11 cellular contexts compared by ENCODE assay signal in genomic region chr9:34501889-34502425, GRCh38. TPM values are rescaled to one million over a fixed set of nuclear protein-coding genes. Genes with fewer than 3 reads are reported as not detected.
A peak's percentile ranks its signal among the peaks of the same experiment; 100 is the strongest.
DNase-seq lines count a peak whose midpoint lies in the region; ATAC-seq and TF ChIP-seq lines count a peak whose summit lies in the region.
"Had no signal": no experiment of that assay in that cellular context is flagged by ENCODE, and none has a peak within 500 bp of the region (broad histone marks: within the 10 kb centered on the region; RNA-seq: fewer than 3 reads in every experiment).

No MANE protein-coding gene starts in this region.

- CTCF ChIA-PET in SK-N-SH (lab: Yijun Ruan, JAX): interaction anchor here (0.9 to 9.5 kb wide), 28 partner anchors 10 to 184 kb away, joined by 3 to 155 read pairs (median 8); partner anchors contain the start of gene ENHO

- H3K9me2 ChIP-seq in SK-N-SH: no peaks in the 10 kb centered on the region

- no peak overlapping the region for H2AFZ ChIP-seq in SK-N-SH (ENCODE audit: low read depth)

- ATAC-seq in esophagus mucosa: no peak

- H3K36me3 ChIP-seq in SK-N-SH (replicated peaks in 1 of 2; ENCODE audit: control insufficient read depth in 1 of 2, insufficient read depth in 2 of 2, low read length in 1 of 2): no peaks in the 10 kb centered on the region

- TF ChIP-seq EP300 in SK-N-SH (IDR thresholded peaks at IDR 0.05; ENCODE audit: borderline replicate concordance in 1 of 2, low read depth in 1 of 2, low read length in 1 of 2): no peak

- peak; percentile 7; the same call in 1 of the 2 replicates for TF ChIP-seq RAD21 in SK-N-SH (IDR thresholded peaks at IDR 0.05; ENCODE audit: low read length)

- no peak overlapping the region; a peak in 1 of 4 replicates for H3K4me3 ChIP-seq in SK-N-SH (ENCODE audit: low read depth in 2 of 2, low read length in 1 of 2)

- POLR2A ChIA-PET in SK-N-SH (lab: Yijun Ruan, JAX): no interaction called here

- H3K9ac ChIP-seq in SK-N-SH: no peak overlapping the region

- no peaks in the 10 kb centered on the region for H3F3A ChIP-seq in SK-N-SH (replicated peaks; ENCODE audit: insufficient read depth)

- no peaks in the 10 kb centered on the region for H4K20me1 ChIP-seq in SK-N-SH (ENCODE audit: insufficient read depth)

- no peaks in the 10 kb centered on the region for H3K9me3 ChIP-seq in SK-N-SH

- no peaks in the 10 kb centered on the region for H3K27me3 ChIP-seq in SK-N-SH (ENCODE audit: insufficient read depth)

- no peak overlapping the region for H3K27ac ChIP-seq in SK-N-SH (ENCODE audit: low read depth in 2 of 2, low read length in 1 of 2)

- WGBS in SK-N-SH (ENCODE audit: low lambda C conversion rate): 53% methylated on average over 5 of the region's 5 CpGs

- peaks cover 0 to 6% of the 10 kb centered on the region in 2 experiments; a peak in 1 of 4 replicates for H3K4me1 ChIP-seq in SK-N-SH (ENCODE audit: control insufficient read depth in 1 of 2, insufficient read depth in 2 of 2, low read depth in 1 of 2, low read length in 1 of 2)

- H3K79me2 ChIP-seq in SK-N-SH (ENCODE audit: insufficient read depth): no peaks in the 10 kb centered on the region

- DNase-seq in ELR (ENCODE audit: low read depth) (peak; percentile 19), SK-N-SH (no peak), globus pallidus (ENCODE audit: low spot score) (peak; percentile 100), posterior cingulate gyrus (peak; percentile 91 to 99 (median 96)), HuH-7 (ENCODE audit: low spot score) (no peak)
- no peak for DNase-seq in activated CD4-positive, alpha-beta T cell treated with anti-CD3 and anti-CD28 coated beads for 4 hours
- DNase-seq in activated effector memory CD4-positive, alpha-beta T cell treated with anti-CD3 and anti-CD28 coated beads, Interleukin-2, amount 50 U/mL, for 16 hours: no peak
- DNase-seq: glutamatergic neuron; NCI-H2171; stimulated activated CD4-positive, alpha-beta T cell treated with anti-CD3 and anti-CD28 coated beads, Interleukin-2, amount 100 ng/mL, for 24 hours had no signal

- intact Hi-C loops in posterior cingulate gyrus (cut with DNase I): loop anchor here (1.0 to 5.0 kb wide), 5 partner anchors 21 to 98 kb away; partner anchors contain the start of genes DNAI1 and FAM219A

- peak overlapping the region; percentile 41; the same call in 1 of the 2 replicates for H3K4me2 ChIP-seq in SK-N-SH

- TF ChIP-seq CTCF in SK-N-SH (IDR thresholded peaks at IDR 0.05): no peak

TF ChIP-seq in SK-N-SH, 30 proteins besides CTCF, POLR2A, EP300 and RAD21:
- TF ChIP-seq EZH2phosphoT487 (IDR thresholded peaks at IDR 0.05; ENCODE audit: borderline replicate concordance, low read depth) (no peak), MAX (IDR thresholded peaks at IDR 0.05; ENCODE audit: low read depth) (no peak), GABPA (IDR thresholded peaks at IDR 0.05; ENCODE audit: low read depth) (no peak), GATA2 (CRISPR knock-in tag; IDR thresholded peaks at IDR 0.05) (no peak), NFIC (IDR thresholded peaks at IDR 0.05; ENCODE audit: borderline replicate concordance) (peak; percentile 74), TCF12 (IDR thresholded peaks at IDR 0.05) (peak; percentile 36; the same call in 1 of the 2 replicates)

RNA-seq across cellular contexts. Expression of gene ENHO, which starts 20.8 kb away (rescaled TPM):
- 1.2 and 1.5 TPM in 2 replicates for polyA plus RNA-seq in SK-N-SH (2012; rRNA removed)
- polyA plus RNA-seq in SK-N-SH (2012; cell fraction: cytosol; rRNA removed): 0.44 and 1.2 TPM in 2 replicates
- polyA plus RNA-seq in SK-N-SH (2012; cell fraction: nucleus; rRNA removed): 0.18 and 1.0 TPM in 2 replicates
- total RNA-seq in esophagus mucosa: 0.24 TPM

RNA-seq across cellular contexts. Expression of gene DNAI1, which starts 43.4 kb away (rescaled TPM):
- 0.46 and 0.55 TPM in 2 replicates for polyA plus RNA-seq in SK-N-SH (2012; rRNA removed)
- 0.12 and 0.22 TPM in 2 replicates for polyA plus RNA-seq in SK-N-SH (2012; cell fraction: cytosol; rRNA removed)
- polyA plus RNA-seq in SK-N-SH (2012; cell fraction: nucleus; rRNA removed): 2.2 and 3.5 TPM in 2 replicates
- not detected for total RNA-seq in esophagus mucosa

RNA-seq across cellular contexts. Expression of gene FAM219A, which starts 43.6 kb away (rescaled TPM):
- 15.7 and 18.5 TPM in 2 replicates for polyA plus RNA-seq in SK-N-SH (2012; rRNA removed)
- 10.6 and 13.3 TPM in 2 replicates for polyA plus RNA-seq in SK-N-SH (2012; cell fraction: cytosol; rRNA removed)
- polyA plus RNA-seq in SK-N-SH (2012; cell fraction: nucleus; rRNA removed): 44.4 and 52.5 TPM in 2 replicates
- 4.5 TPM for total RNA-seq in esophagus mucosa

Comparison
In these comparisons a context has a peak if more than half of its experiments do, and no peak if none do; other contexts are left out.
1. DNase-seq: peak in ELR (single experiment), globus pallidus (single experiment) and posterior cingulate gyrus (10 of 10); none in SK-N-SH (single experiment), activated CD4-positive, alpha-beta T cell treated with anti-CD3 and anti-CD28 coated beads for 4 hours (0 of 2), HuH-7 (single experiment) and activated effector memory CD4-positive, alpha-beta T cell treated with anti-CD3 and anti-CD28 coated beads, Interleukin-2, amount 50 U/mL, for 16 hours (single experiment).